8 cellular contexts compared by ENCODE assay signal in genomic region chr10:122267849-122268737, GRCh38. TPM values are rescaled to one million over a fixed set of nuclear protein-coding genes. Genes with fewer than 3 reads are reported as not detected.
A peak's percentile ranks its signal among the peaks of the same experiment; 100 is the strongest.
DNase-seq lines count a peak whose midpoint lies in the region; ATAC-seq and FAIRE-seq lines count a peak whose summit lies in the region.

No MANE protein-coding gene starts in this region.

- H3K27ac Mint-ChIP-seq in activated naive CD8-positive, alpha-beta T cell treated with anti-CD3 and anti-CD28 coated beads for 36 hours = no peak overlapping the region

- H3K27me3 Mint-ChIP-seq in activated naive CD8-positive, alpha-beta T cell treated with anti-CD3 and anti-CD28 coated beads for 36 hours = peaks cover 38% of the 10 kb centered on the region

- no peak overlapping the region for H3K4me3 ChIP-seq in right cardiac atrium (ENCODE audit: low read length)

- WGBS in right cardiac atrium = 51% methylated on average over 14 of the region's 14 CpGs

- ATAC-seq in HG03139 (IDR thresholded peaks at IDR 0.05; ENCODE audit: unreplicated experiment) (peak; percentile 85), right cardiac atrium (peak; percentile 60 to 76), HG03095 (IDR thresholded peaks at IDR 0.05; ENCODE audit: unreplicated experiment) (no peak)

- H3K9me3 Mint-ChIP-seq in activated naive CD8-positive, alpha-beta T cell treated with anti-CD3 and anti-CD28 coated beads for 36 hours = peaks cover 9% of the 10 kb centered on the region

- DNase-seq in AG08396 (ENCODE audit: low spot score) (peak; percentile 77), GM18507 (ENCODE audit: extremely low spot score, insufficient read length, low read depth) (peak; percentile 32), RKO (ENCODE audit: low spot score) (peak; percentile 51), right cardiac atrium (peak in 2 of 3 donors; percentile 48 to 70)
- peak; percentile 23 for DNase-seq in activated naive CD8-positive, alpha-beta T cell treated with anti-CD3 and anti-CD28 coated beads for 36 hours
- DNase-seq in stimulated activated CD4-positive, alpha-beta T cell treated with anti-CD3 and anti-CD28 coated beads, Interleukin-12 subunit alpha, Interleukin-12 subunit beta, amount 100 ng/mL, for 24 hours (ENCODE audit: low read depth in 2 of 2) = peak; percentile 5 to 46

- no peak overlapping the region for H3K27ac ChIP-seq in right cardiac atrium (ENCODE audit: low read length)

- intact Hi-C loops in right cardiac atrium (cut with DNase I) = loop anchor here in 1 of 4 donors (10.0 kb wide), 1 partner anchor 123 kb away; no protein-coding TSS in a partner anchor

- H3K4me3 Mint-ChIP-seq in activated naive CD8-positive, alpha-beta T cell treated with anti-CD3 and anti-CD28 coated beads for 36 hours = no peak overlapping the region

- peak; percentile 74 for FAIRE-seq in GM18507 (lab: Jason Lieb, UNC)

- no peaks in the 10 kb centered on the region for H3K27me3 ChIP-seq in right cardiac atrium (ENCODE audit: control insufficient read depth, insufficient read depth)

- H3K4me1 Mint-ChIP-seq in activated naive CD8-positive, alpha-beta T cell treated with anti-CD3 and anti-CD28 coated beads for 36 hours = no peaks in the 10 kb centered on the region

- H3K4me1 ChIP-seq in right cardiac atrium (ENCODE audit: control insufficient read depth, insufficient read depth, low read length) = no peaks in the 10 kb centered on the region

- H3K36me3 Mint-ChIP-seq in activated naive CD8-positive, alpha-beta T cell treated with anti-CD3 and anti-CD28 coated beads for 36 hours = no peaks in the 10 kb centered on the region

- no peaks in the 10 kb centered on the region for H3K9me3 ChIP-seq in right cardiac atrium (ENCODE audit: control insufficient read depth, low read length)

RNA-seq across cellular contexts. Expression of gene BTBD16, which starts 3.0 kb away (rescaled TPM):
- not detected for total RNA-seq in activated naive CD8-positive, alpha-beta T cell treated with anti-CD3 and anti-CD28 coated beads for 36 hours
- total RNA-seq in right cardiac atrium = under 1 TPM in 2 of 4 donors, not detected in 2; 0.11 to 0.17 TPM
- not detected for polyA plus RNA-seq in right cardiac atrium

Comparison
In these comparisons a context has a peak if more than half of its experiments do, and no peak if none do; other contexts are left out.
1. DNase-seq: peak in every context shown above with its lines; median percentile 77 in AG08396; 59 in right cardiac atrium; 51 in RKO; 32 in GM18507; 26 in stimulated activated CD4-positive, alpha-beta T cell treated with anti-CD3 and anti-CD28 coated beads, Interleukin-12 subunit alpha, Interleukin-12 subunit beta, amount 100 ng/mL, for 24 hours; 23 in activated naive CD8-positive, alpha-beta T cell treated with anti-CD3 and anti-CD28 coated beads for 36 hours.